In genomic region chr1:37391181-37391949, GRCh38 we compare ENCODE assay signal across 13 cellular contexts.
DNase-seq lines count a peak whose midpoint lies in the region; ATAC-seq and TF ChIP-seq lines count a peak whose summit lies in the region.
"Had no signal": no experiment of that assay in that cellular context is flagged by ENCODE, and none has a peak within 500 bp of the region (broad histone marks: within the 10 kb centered on the region; RNA-seq: fewer than 3 reads in every experiment).

No MANE protein-coding gene starts in this region.

- no peaks in the 10 kb centered on the region for H3K9me2 ChIP-seq in MM.1S (replicated peaks; ENCODE audit: insufficient read depth, low read length)

- H3K4me1 Mint-ChIP-seq in CD8-positive, alpha-beta T cell (ENCODE audit: low read depth), result no peaks in the 10 kb centered on the region
- H3K4me1 Mint-ChIP-seq: memory B cell had no signal

- no peaks in the 10 kb centered on the region for H3K4me1 ChIP-seq in MM.1S (ENCODE audit: low read length)
- H3K4me1 ChIP-seq in CD8-positive, alpha-beta T cell (ENCODE audit: insufficient read depth, low read length), result no peaks in the 10 kb centered on the region
- H3K4me1 ChIP-seq: Peyer's patch had no signal

- no peak for ATAC-seq in CD8-positive, alpha-beta T cell

- peak; percentile 50 to 78 for DNase-seq in NCI-H526 (lab: John Stamatoyannopoulos, UW)
- DNase-seq in NCI-H526 treated with DMSO at 0.1 percent for 48 hours (lab: John Stamatoyannopoulos, UW), result no peak
- peak; percentile 100 for DNase-seq in NCI-H2081 treated with DMSO at 0.1 percent for 48 hours (lab: John Stamatoyannopoulos, UW)
- peak; percentile 69 for DNase-seq in WERI-Rb-1
- DNase-seq in retina, result peak; percentile 56
- DNase-seq in MM.1S, result no peak
- no peak for DNase-seq in activated CD4-positive, alpha-beta T cell treated with anti-CD3 and anti-CD28 coated beads, Interleukin-2, amount 50 U/mL, for 1 hour
- DNase-seq in CD8-positive, alpha-beta T cell, result no peak
- DNase-seq: activated CD8-positive, alpha-beta memory T cell treated with anti-CD3 and anti-CD28 coated beads, Interleukin-2, amount 50 U/mL, for 48 hours; hippocampal formation; Peyer's patch; T1000 had no signal

- H3F3A ChIP-seq in MM.1S (ENCODE audit: insufficient read depth, low read length), result no peaks in the 10 kb centered on the region

- H3K4me2 ChIP-seq in MM.1S (ENCODE audit: low read depth, low read length), result no peak overlapping the region

- intact Hi-C loops in CD8-positive, alpha-beta T cell (cut with DNase I, micrococcal nuclease), result no loop called here

- H3K9ac ChIP-seq in MM.1S (ENCODE audit: low read length), result no peak overlapping the region

- no peaks in the 10 kb centered on the region for H3K9me3 Mint-ChIP-seq in CD8-positive, alpha-beta T cell
- H3K9me3 Mint-ChIP-seq: memory B cell had no signal

- no peak overlapping the region for H3K27ac Mint-ChIP-seq in CD8-positive, alpha-beta T cell
- H3K27ac Mint-ChIP-seq: memory B cell had no signal

- no peak overlapping the region for H3K4me3 ChIP-seq in WERI-Rb-1 (ENCODE audit: low read depth, low read length)
- H3K4me3 ChIP-seq in MM.1S (ENCODE audit: low read length), result no peak overlapping the region
- H3K4me3 ChIP-seq in CD8-positive, alpha-beta T cell (ENCODE audit: low read depth, low read length), result no peak overlapping the region
- H3K4me3 ChIP-seq: Peyer's patch had no signal

- POLR2A ChIA-PET in CD8-positive, alpha-beta T cell (lab: Charles Lee), result no interaction called here

- CTCF ChIA-PET in CD8-positive, alpha-beta T cell (lab: Charles Lee), result no interaction called here

- H4K20me1 ChIP-seq in MM.1S (ENCODE audit: insufficient read depth, low read length), result no peaks in the 10 kb centered on the region

- H3K27ac ChIP-seq in WERI-Rb-1 (no peak overlapping the region), MM.1S (ENCODE audit: low read length) (no peak overlapping the region)
- H3K27ac ChIP-seq in CD8-positive, alpha-beta T cell (ENCODE audit: low read depth, low read length), result no peak overlapping the region
- H3K27ac ChIP-seq: Peyer's patch had no signal

- no peaks in the 10 kb centered on the region for H3K36me3 ChIP-seq in WERI-Rb-1
- H3K36me3 ChIP-seq in MM.1S (replicated peaks; ENCODE audit: insufficient read depth, low read length), result no peaks in the 10 kb centered on the region
- H3K36me3 ChIP-seq in CD8-positive, alpha-beta T cell (ENCODE audit: insufficient read depth, low read length), result no peaks in the 10 kb centered on the region
- H3K36me3 ChIP-seq: Peyer's patch had no signal

- no peak overlapping the region for H3K4me3 Mint-ChIP-seq in CD8-positive, alpha-beta T cell
- H3K4me3 Mint-ChIP-seq: memory B cell had no signal

- TF ChIP-seq CTCF in WERI-Rb-1 (IDR thresholded peaks at IDR 0.05; ENCODE audit: low read depth, low read length), result peak; percentile 88
- no peak for TF ChIP-seq CTCF in MM.1S (IDR thresholded peaks at IDR 0.05; ENCODE audit: low read length)
- no peak for TF ChIP-seq CTCF in CD8-positive, alpha-beta T cell (IDR thresholded peaks at IDR 0.05)

- peaks cover 26% of the 10 kb centered on the region for H3K27me3 Mint-ChIP-seq in CD8-positive, alpha-beta T cell (ENCODE audit: low read depth)

- H3K36me3 Mint-ChIP-seq in CD8-positive, alpha-beta T cell, result no peaks in the 10 kb centered on the region
- H3K36me3 Mint-ChIP-seq: memory B cell had no signal

- H2AFZ ChIP-seq in MM.1S (ENCODE audit: low read length), result no peak overlapping the region

- H3K27me3 ChIP-seq in WERI-Rb-1 (ENCODE audit: insufficient read depth, low read depth, severe bottlenecking) (no peaks in the 10 kb centered on the region), MM.1S (replicated peaks; ENCODE audit: insufficient read depth, low read length) (no peaks in the 10 kb centered on the region)
- no peaks in the 10 kb centered on the region for H3K27me3 ChIP-seq in CD8-positive, alpha-beta T cell (ENCODE audit: insufficient read depth, low read length)
- H3K27me3 ChIP-seq: Peyer's patch had no signal

- H3K79me2 ChIP-seq in MM.1S (ENCODE audit: low read length), result no peaks in the 10 kb centered on the region

- no peaks in the 10 kb centered on the region for H3K9me3 ChIP-seq in WERI-Rb-1 (ENCODE audit: severe bottlenecking)
- H3K9me3 ChIP-seq in MM.1S (replicated peaks; ENCODE audit: insufficient read depth, low read length), result no peaks in the 10 kb centered on the region
- H3K9me3 ChIP-seq in CD8-positive, alpha-beta T cell (ENCODE audit: low read length), result no peaks in the 10 kb centered on the region
- H3K9me3 ChIP-seq: Peyer's patch had no signal

Comparison
In these comparisons a context has a peak if more than half of its experiments do, and no peak if none do; other contexts are left out.
1. DNase-seq: peak in NCI-H526 (2 of 2), NCI-H2081 treated with DMSO at 0.1 percent for 48 hours (single experiment), WERI-Rb-1 (single experiment) and retina (single experiment); none in NCI-H526 treated with DMSO at 0.1 percent for 48 hours (single experiment), MM.1S (single experiment), activated CD4-positive, alpha-beta T cell treated with anti-CD3 and anti-CD28 coated beads, Interleukin-2, amount 50 U/mL, for 1 hour (single experiment) and CD8-positive, alpha-beta T cell (0 of 7).